ENCODE assay signal across 23 cellular contexts in genomic region chr12:60834372-60834771, GRCh38.
"Had no signal": no experiment of that assay in that cellular context is flagged by ENCODE, and none has a peak within 500 bp of the region (broad histone marks: within the 10 kb centered on the region; RNA-seq: fewer than 3 reads in every experiment).

No MANE protein-coding gene starts in this region.

- H3K4me3 ChIP-seq: colonic mucosa, coronary artery, dorsolateral prefrontal cortex, esophagus muscularis mucosa, esophagus squamous epithelium, gastrocnemius medialis, gastroesophageal sphincter, heart left ventricle, heart right ventricle had no signal

- H3K9me3 ChIP-seq: colonic mucosa, esophagus muscularis mucosa, esophagus squamous epithelium, gastrocnemius medialis, gastroesophageal sphincter, heart right ventricle had no signal

- H3K27ac ChIP-seq: colonic mucosa, coronary artery, dorsolateral prefrontal cortex, epithelial cell of prostate, esophagus muscularis mucosa, esophagus squamous epithelium, foreskin keratinocyte, gastrocnemius medialis, gastroesophageal sphincter, heart left ventricle, heart right ventricle had no signal

- H3K36me3 ChIP-seq: colonic mucosa, esophagus muscularis mucosa, esophagus squamous epithelium, gastrocnemius medialis, gastroesophageal sphincter, heart left ventricle, heart right ventricle had no signal

- DNase-seq: colonic mucosa; cortex of kidney; dermis blood vessel endothelial cell; dorsolateral prefrontal cortex; effector CD4-positive, alpha-beta T cell; effector CD8-positive, alpha-beta T cell; effector memory CD4-positive, alpha-beta T cell; effector memory CD8-positive, alpha-beta T cell; endodermal cell; erythroblast; esophagus squamous epithelium; foreskin fibroblast; foreskin keratinocyte; foreskin melanocyte; gastrocnemius medialis; glutamatergic neuron; head of caudate nucleus; heart left ventricle; heart right ventricle had no signal

- H3K27me3 ChIP-seq: colonic mucosa, dorsolateral prefrontal cortex, esophagus muscularis mucosa, esophagus squamous epithelium, foreskin keratinocyte, gastrocnemius medialis, gastroesophageal sphincter, heart left ventricle, heart right ventricle had no signal
